ENCODE assay signal across 19 cellular contexts in genomic region chr4:166994686-166995085, GRCh38.
DNase-seq lines count a peak whose midpoint lies in the region; ATAC-seq, FAIRE-seq and TF ChIP-seq lines count a peak whose summit lies in the region.
"Had no signal": no experiment of that assay in that cellular context is flagged by ENCODE, and none has a peak within 500 bp of the region (broad histone marks: within the 10 kb centered on the region; RNA-seq: fewer than 3 reads in every experiment).

No MANE protein-coding gene starts in this region.

- H3K9ac ChIP-seq in IMR-90 (ENCODE audit: low read depth, low read length) = no peak overlapping the region
- H3K9ac ChIP-seq: BLaER1 treated with 17β-estradiol and CSF1 and Interleukin-3, amounts not matched to agents 10 nM and 100 nM had no signal

- H3K9me3 ChIP-seq in A549 (no peaks in the 10 kb centered on the region), IMR-90 (ENCODE audit: control insufficient read depth, insufficient read depth, low read length) (0 out of 2 replicates have a peak, but pooled peaks cover 2% of the 10 kb centered on the region)
- H3K9me3 ChIP-seq: BLaER1 treated with 17β-estradiol and CSF1 and Interleukin-3, amounts not matched to agents 10 nM and 100 nM; Caco-2 had no signal

- no peak overlapping the region for H2AK9ac ChIP-seq in IMR-90 (replicated peaks; ENCODE audit: low read depth, low read length, poor library complexity)

- POLR2A ChIA-PET in A549 (lab: Yijun Ruan, JAX) = no interaction called here
- POLR2A ChIA-PET in IMR-90 (lab: Charles Lee; ENCODE audit: unreplicated experiment) = no interaction called here

- intact Hi-C loops in IMR-90 (cut with micrococcal nuclease) (no loop called here), dorsolateral prefrontal cortex (cut with DNase I) (no loop called here)

- TF ChIP-seq POLR2A in A549 (IDR thresholded peaks at IDR 0.05; ENCODE audit: low read length) = no peak
- no peak for TF ChIP-seq POLR2A in IMR-90 (IDR thresholded peaks at IDR 0.05; ENCODE audit: low read depth, low read length)

- no peak overlapping the region for H2BK15ac ChIP-seq in IMR-90 (ENCODE audit: low read depth, low read length)

- H4K91ac ChIP-seq in IMR-90 (ENCODE audit: insufficient read depth, low read depth, low read length) = no peak overlapping the region

- no peak overlapping the region for H2BK120ac ChIP-seq in IMR-90 (ENCODE audit: low read depth, low read length)

- no peak overlapping the region for H4K5ac ChIP-seq in IMR-90 (ENCODE audit: low read depth, low read length)

- H4K20me1 ChIP-seq in IMR-90 (ENCODE audit: insufficient read depth, low read length) = no peaks in the 10 kb centered on the region
- H4K20me1 ChIP-seq: BLaER1 treated with 17β-estradiol and CSF1 and Interleukin-3, amounts not matched to agents 10 nM and 100 nM had no signal

- no peak overlapping the region for H3K18ac ChIP-seq in IMR-90 (ENCODE audit: low read depth, low read length)

- H3K23ac ChIP-seq in IMR-90 (ENCODE audit: low read depth, low read length) = no peak overlapping the region

- H2AFZ ChIP-seq in IMR-90 (replicated peaks; ENCODE audit: low read length, poor library complexity) = no peak overlapping the region

- H3K4me3 ChIP-seq in A549 = no peak overlapping the region
- no peak overlapping the region for H3K4me3 ChIP-seq in IMR-90 (ENCODE audit: insufficient read depth, low read depth, low read length)
- H3K4me3 ChIP-seq in dorsolateral prefrontal cortex = no peak overlapping the region
- H3K4me3 ChIP-seq: BLaER1 treated with 17β-estradiol and CSF1 and Interleukin-3, amounts not matched to agents 10 nM and 100 nM had no signal

- H3K27me3 ChIP-seq in IMR-90 (ENCODE audit: control insufficient read depth, insufficient read depth, low read length) = no peaks in the 10 kb centered on the region
- H3K27me3 ChIP-seq in dorsolateral prefrontal cortex = no peaks in the 10 kb centered on the region
- H3K27me3 ChIP-seq: BLaER1 treated with 17β-estradiol and CSF1 and Interleukin-3, amounts not matched to agents 10 nM and 100 nM had no signal

- no peak for TF ChIP-seq EP300 in A549 (IDR thresholded peaks at IDR 0.05)

- H3K4me2 ChIP-seq in A549 = no peak overlapping the region
- no peak overlapping the region for H3K4me2 ChIP-seq in IMR-90 (ENCODE audit: low read depth, low read length)
- H3K4me2 ChIP-seq: BLaER1 treated with 17β-estradiol and CSF1 and Interleukin-3, amounts not matched to agents 10 nM and 100 nM had no signal

- no peak overlapping the region for H4K8ac ChIP-seq in IMR-90 (ENCODE audit: low read depth in 2 of 2, low read length in 2 of 2)

- DNase-seq in A549 (ENCODE audit: low read depth in 1 of 2, low spot score in 1 of 2) (no peak), IMR-90 (no peak), dorsolateral prefrontal cortex (no peak), globus pallidus (ENCODE audit: low spot score) (no peak), midbrain (lab: John Stamatoyannopoulos, UW) (no peak)
- DNase-seq: 8988T; AML-193; Caco-2; Calu3; CD4-positive, alpha-beta T cell; CD8-positive, alpha-beta T cell; DMS79 treated with DMSO at 0.1 percent for 48 hours; GF-D8 had no signal

- no peak for TF ChIP-seq RAD21 in A549 (conservative IDR thresholded peaks at IDR 0.05 in 1 of 2, IDR thresholded peaks at IDR 0.05 in 1 of 2)
- no peak for TF ChIP-seq RAD21 in IMR-90 (IDR thresholded peaks at IDR 0.05; ENCODE audit: low read length)

- no peaks in the 10 kb centered on the region for H3K36me3 ChIP-seq in IMR-90 (ENCODE audit: control insufficient read depth, insufficient read depth, low read length)
- H3K36me3 ChIP-seq: BLaER1 treated with 17β-estradiol and CSF1 and Interleukin-3, amounts not matched to agents 10 nM and 100 nM had no signal

- no peak overlapping the region for H3K56ac ChIP-seq in IMR-90 (ENCODE audit: extremely low read depth, insufficient read depth, low read length)

- no peaks in the 10 kb centered on the region for H3K9me1 ChIP-seq in IMR-90 (ENCODE audit: insufficient read depth, low read length)

- no peaks in the 10 kb centered on the region for H3K79me1 ChIP-seq in IMR-90 (ENCODE audit: low read depth in 1 of 2, low read length in 2 of 2)

- TF ChIP-seq CTCF in A549 (IDR thresholded peaks at IDR 0.05) (no peak), IMR-90 (conservative IDR thresholded peaks at IDR 0.05; ENCODE audit: low read depth, low read length) (no peak), dorsolateral prefrontal cortex (IDR thresholded peaks at IDR 0.05 in 54 of 56, conservative IDR thresholded peaks at IDR 0.05 in 2 of 56; ENCODE audit: low read depth in 1 of 56, partially characterized antibody in 56 of 56) (no peak)

- H3K4me1 ChIP-seq in A549 (peaks cover 3% of the 10 kb centered on the region; the same call in 1 of the 3 replicates), IMR-90 (ENCODE audit: control insufficient read depth, insufficient read depth, low read length) (no peaks in the 10 kb centered on the region)
- H3K4me1 ChIP-seq: BLaER1 treated with 17β-estradiol and CSF1 and Interleukin-3, amounts not matched to agents 10 nM and 100 nM; Caco-2 had no signal

- H2BK5ac ChIP-seq in IMR-90 (ENCODE audit: low read depth, low read length, poor library complexity, severe bottlenecking) = no peak overlapping the region

- CTCF ChIA-PET in A549 (lab: Yijun Ruan, JAX) = no interaction called here
- CTCF ChIA-PET in IMR-90 (lab: Yijun Ruan, JAX) = no interaction called here

- dilution Hi-C loops in IMR-90 (cut with HindIII; ENCODE audit: low sequenced_read_pairs, unreplicated experiment) = no loop called here

- H2BK20ac ChIP-seq in IMR-90 (ENCODE audit: low read depth, low read length) = no peak overlapping the region

- H3K27ac ChIP-seq in A549 (no peak overlapping the region), IMR-90 (ENCODE audit: insufficient read depth, low read length) (no peak overlapping the region), dorsolateral prefrontal cortex (peak overlapping the region in 45 of 59 donors; percentile 4 to 96 (median 88))
- H3K27ac ChIP-seq: BLaER1 treated with 17β-estradiol and CSF1 and Interleukin-3, amounts not matched to agents 10 nM and 100 nM; C4-2B had no signal

- H3K4ac ChIP-seq in IMR-90 (ENCODE audit: low read depth, low read length) = no peak overlapping the region

- no peak overlapping the region for H3K14ac ChIP-seq in IMR-90 (replicated peaks; ENCODE audit: low read depth, low read length)

- no TSS peak for BruUV-seq in IMR-90 (replicated peaks; lab: Mats Ljungman, UMichigan)

- ATAC-seq in A549 = no peak
- ATAC-seq in IMR-90 (ENCODE audit: low read depth) = no peak
- ATAC-seq: CD8-positive, alpha-beta T cell had no signal

- in situ Hi-C loops in IMR-90 (cut with MboI; ENCODE audit: low sequenced_read_pairs) = no loop called here

- H2AK5ac ChIP-seq in IMR-90 (ENCODE audit: low read depth, low read length) = no peak overlapping the region

- FAIRE-seq in A549 (lab: Jason Lieb, UNC) = no peak
- FAIRE-seq: D721Med, G401.6, GM12891, GM19239 had no signal

TF ChIP-seq in A549, 52 proteins besides CTCF, POLR2A, EP300 and RAD21:
- TF ChIP-seq MAFK (IDR thresholded peaks at IDR 0.05; ENCODE audit: partially characterized antibody) (peak; percentile 80), FOXS1 (CRISPR knock-in tag; IDR thresholded peaks at IDR 0.05) (no peak), RNF2 (IDR thresholded peaks at IDR 0.05; ENCODE audit: borderline replicate concordance, low read depth) (no peak), KDM1A (IDR thresholded peaks at IDR 0.05; ENCODE audit: low read depth) (no peak), MYC (IDR thresholded peaks at IDR 0.05; ENCODE audit: borderline replicate concordance, low read length) (no peak), MAZ (IDR thresholded peaks at IDR 0.05; ENCODE audit: borderline replicate concordance, low read depth, low read length) (no peak), EHF (CRISPR knock-in tag; IDR thresholded peaks at IDR 0.05) (no peak), RFX5 (IDR thresholded peaks at IDR 0.05) (no peak)

TF ChIP-seq in IMR-90, 13 proteins besides CTCF, POLR2A, EP300 and RAD21:
- TF ChIP-seq MAFK (IDR thresholded peaks at IDR 0.05; ENCODE audit: low read depth, low read length) (peak; percentile 73), RFX5 (IDR thresholded peaks at IDR 0.05; ENCODE audit: low read depth, low read length) (no peak)

Comparison
In these comparisons a context has a peak if more than half of its experiments do, and no peak if none do; other contexts are left out.
1. H3K27ac ChIP-seq: peak in dorsolateral prefrontal cortex (45 of 59); none in A549 (0 of 2) and IMR-90 (single experiment).